ENCODE assay signal across 1 cellular context in genomic region chr6:715709-716450, GRCh38.
TF ChIP-seq lines count a peak whose summit lies in the region.

No MANE protein-coding gene starts in this region.

TF ChIP-seq in SK-N-SH treated with all-trans-retinoic acid at 6 μM for 48 hours, 23 proteins besides CTCF, POLR2A, EP300 and RAD21 (continued from another document):
- TF ChIP-seq ZFP30 (CRISPR knock-in tag; IDR thresholded peaks at IDR 0.05) (no peak), PPARA (CRISPR knock-in tag; IDR thresholded peaks at IDR 0.05; ENCODE audit: borderline replicate concordance) (no peak), POU6F1 (CRISPR knock-in tag; IDR thresholded peaks at IDR 0.05; ENCODE audit: borderline replicate concordance, low read depth) (no peak), ISL1 (CRISPR knock-in tag; IDR thresholded peaks at IDR 0.05) (no peak)
